In the genomic region with DNA sequence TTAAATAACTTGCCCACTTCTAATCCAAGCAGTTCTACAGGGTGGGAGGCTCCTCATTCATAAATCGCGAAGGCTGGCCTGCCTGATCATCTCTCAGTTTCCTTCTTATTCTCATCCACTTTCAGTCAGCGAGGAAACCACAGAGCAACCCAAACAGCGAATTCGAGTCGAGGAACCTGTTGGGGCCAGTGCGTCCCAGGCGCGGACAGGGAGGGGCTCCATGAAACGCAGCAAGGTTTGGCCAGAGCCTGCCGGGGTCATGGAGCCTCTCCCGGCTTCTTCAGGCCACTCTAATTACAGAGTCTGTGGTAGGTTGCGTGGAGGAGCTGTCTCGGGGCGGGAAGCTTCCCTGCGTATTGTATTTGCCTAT, we compare ENCODE assay signal across 8 cellular contexts. TPM values are rescaled to one million over a fixed set of nuclear protein-coding genes. Genes with fewer than 3 reads are reported as not detected.
DNase-seq lines count a peak whose midpoint lies in the region; ATAC-seq and TF ChIP-seq lines count a peak whose summit lies in the region.

No MANE protein-coding gene starts in this region.

- H3K9me3 ChIP-seq in CD8-positive, alpha-beta T cell (ENCODE audit: low read length) = no peaks in the 10 kb centered on the region
- no peaks in the 10 kb centered on the region for H3K9me3 ChIP-seq in HEK293 (ENCODE audit: control insufficient read depth, insufficient read depth, low read depth, low read length)
- H3K9me3 ChIP-seq in ovary = no peaks in the 10 kb centered on the region

- no peak for TF ChIP-seq POLR2A in ovary (IDR thresholded peaks at IDR 0.05)

- peak overlapping the region; percentile 43 for H3K27ac ChIP-seq in CD8-positive, alpha-beta T cell (ENCODE audit: low read depth, low read length)
- H3K27ac ChIP-seq in HEK293 (ENCODE audit: extremely low read depth, low read depth, low read length) (peak overlapping the region; percentile 65), ovary (peak overlapping the region; percentile 75 to 76)

- peak overlapping the region; percentile 67 for H3K4me3 ChIP-seq in CD8-positive, alpha-beta T cell (ENCODE audit: low read depth, low read length)
- peak overlapping the region; percentile 57 for H3K4me3 ChIP-seq in HEK293 (ENCODE audit: low read depth, low read length)
- H3K4me3 ChIP-seq in fibroblast of villous mesenchyme (ENCODE audit: low read depth, low read length) = peak overlapping the region; percentile 69
- H3K4me3 ChIP-seq in ovary = peak overlapping the region; percentile 66

- peaks cover 26% of the 10 kb centered on the region for H3K4me1 Mint-ChIP-seq in CD8-positive, alpha-beta T cell (ENCODE audit: low read depth)

- peak overlapping the region; percentile 90 for H3K27ac Mint-ChIP-seq in CD8-positive, alpha-beta T cell

- no peak for TF ChIP-seq CTCF in CD8-positive, alpha-beta T cell (IDR thresholded peaks at IDR 0.05)
- TF ChIP-seq CTCF in HEK293 (tag by site-specific recombination; IDR thresholded peaks at IDR 0.05) (no peak), fibroblast of villous mesenchyme (IDR thresholded peaks at IDR 0.05; ENCODE audit: insufficient read depth, low read depth, low read length) (no peak), ovary (IDR thresholded peaks at IDR 0.05) (no peak)

- 3 to 4% (median 4%) methylated on average over 15 to 16 of the region's 16 CpGs for WGBS in ovary, 3 donors

- no peak for ATAC-seq in CD8-positive, alpha-beta T cell

- peaks cover 28% of the 10 kb centered on the region for H3K27me3 Mint-ChIP-seq in CD8-positive, alpha-beta T cell (ENCODE audit: low read depth)

- peak overlapping the region; percentile 90 for H3K4me3 Mint-ChIP-seq in CD8-positive, alpha-beta T cell

- no peaks in the 10 kb centered on the region for H3K36me3 ChIP-seq in CD8-positive, alpha-beta T cell (ENCODE audit: insufficient read depth, low read length)
- H3K36me3 ChIP-seq in HEK293 (ENCODE audit: control insufficient read depth in 2 of 2, insufficient read depth in 1 of 2, low read length in 2 of 2) = no peaks in the 10 kb centered on the region
- H3K36me3 ChIP-seq in ovary = no peaks in the 10 kb centered on the region

- no peak for TF ChIP-seq EP300 in ovary (IDR thresholded peaks at IDR 0.05)

- CTCF ChIA-PET in CD8-positive, alpha-beta T cell (lab: Charles Lee) = interaction anchor here (0.7 kb wide), 1 partner anchor 30 kb away, joined by 3 read pairs; no protein-coding TSS in a partner anchor
- CTCF ChIA-PET in HEK293 (lab: Yijun Ruan, JAX) = interaction anchor here (0.7 to 1.6 kb wide), 4 partner anchors 10 to 129 kb away, joined by 3 to 4 read pairs (median 4); no protein-coding TSS in a partner anchor

- H3K9me3 Mint-ChIP-seq in CD8-positive, alpha-beta T cell = no peaks in the 10 kb centered on the region

- H3K4me1 ChIP-seq in CD8-positive, alpha-beta T cell (ENCODE audit: insufficient read depth, low read length) = peaks cover 20% of the 10 kb centered on the region
- H3K4me1 ChIP-seq in HEK293 (ENCODE audit: control insufficient read depth, insufficient read depth, low read length) (no peaks in the 10 kb centered on the region), ovary (ENCODE audit: insufficient read depth) (peaks cover 2% of the 10 kb centered on the region)

- POLR2A ChIA-PET in CD8-positive, alpha-beta T cell (lab: Charles Lee) = interaction anchor here (0.7 to 2.0 kb wide), 2 partner anchors 11 to 14 kb away, joined by 4 to 12 read pairs; no protein-coding TSS in a partner anchor
- POLR2A ChIA-PET in HEK293 (lab: Yijun Ruan, JAX) = interaction anchor here (0.7 to 1.6 kb wide), 5 partner anchors 11 to 62 kb away, joined by 3 to 5 read pairs (median 3); no protein-coding TSS in a partner anchor

- H3K27me3 ChIP-seq in CD8-positive, alpha-beta T cell (ENCODE audit: insufficient read depth, low read length) = peaks cover 15% of the 10 kb centered on the region
- H3K27me3 ChIP-seq in ovary = peaks cover 5% of the 10 kb centered on the region

- DNase-seq in CD8-positive, alpha-beta T cell = no peak
- DNase-seq in activated CD4-positive, CD25-positive, alpha-beta regulatory T cell treated with anti-CD3 and anti-CD28 coated beads, Interleukin-2, amount 50 U/mL, for 72 hours = peak; percentile 36
- DNase-seq in fibroblast of villous mesenchyme (ENCODE audit: low read depth) (no peak), ovary (peak in 2 of 5 donors; percentile 33 to 43), ecto neural progenitor cell (ENCODE audit: low spot score) (no peak), occipital lobe (lab: John Stamatoyannopoulos, UW) (no peak), NCI-H748 treated with DMSO at 0.1 percent for 48 hours (lab: John Stamatoyannopoulos, UW) (no peak)

- H3K36me3 Mint-ChIP-seq in CD8-positive, alpha-beta T cell = no peaks in the 10 kb centered on the region

- intact Hi-C loops in CD8-positive, alpha-beta T cell (cut with DNase I, micrococcal nuclease) = loop anchor here in 1 of 2 experiments (1.0 to 10.0 kb wide), 5 partner anchors 11 to 1700 kb away; a partner anchor contains a TSS
- intact Hi-C loops in ovary (cut with DNase I) = no loop called here

TF ChIP-seq in HEK293, 187 proteins besides CTCF, POLR2A, EP300 and RAD21:
- TF ChIP-seq SCRT2 (tag by site-specific recombination; IDR thresholded peaks at IDR 0.05) (peak; percentile 84), ZNF133 (tag by site-specific recombination; IDR thresholded peaks at IDR 0.05) (no peak)

RNA-seq across cellular contexts. Expression of a gene that starts 0.7 kb away (rescaled TPM):
- 1 to 10 TPM in 1 of 2 experiments, under 1 TPM in 1; 0.39 to 1.3 TPM for total RNA-seq in CD8-positive, alpha-beta T cell
- 11.2 and 11.3 TPM in 2 replicates for total RNA-seq in fibroblast of villous mesenchyme
- total RNA-seq in ovary = 10 to 100 TPM in 3 of 7 donors, 1 to 10 TPM in 4; 2.9 to 14.1 (median 9.9) TPM
- polyA plus RNA-seq in ovary = 1 to 10 TPM; 3.5 to 7.8 TPM
- total RNA-seq in occipital lobe = 17.6 TPM
